11 cellular contexts compared by ENCODE assay signal in genomic region chr7:44959433-44959951, GRCh38. TPM values are rescaled to one million over a fixed set of nuclear protein-coding genes. Genes with fewer than 3 reads are reported as not detected.
DNase-seq lines count a peak whose midpoint lies in the region; ATAC-seq and TF ChIP-seq lines count a peak whose summit lies in the region.
"Had no signal": no experiment of that assay in that cellular context is flagged by ENCODE, and none has a peak within 500 bp of the region (broad histone marks: within the 10 kb centered on the region; RNA-seq: fewer than 3 reads in every experiment).

No MANE protein-coding gene starts in this region.

- H2BK120ac ChIP-seq in trophoblast cell (ENCODE audit: insufficient read depth, low read length, poor library complexity), result no peak overlapping the region

- H3K36me3 Mint-ChIP-seq in GM23338 (ENCODE audit: low read depth), result no peaks in the 10 kb centered on the region

- no peaks in the 10 kb centered on the region for H3K79me2 ChIP-seq in trophoblast cell (ENCODE audit: control insufficient read depth, insufficient read depth, low read length, poor library complexity)
- no peaks in the 10 kb centered on the region for H3K79me2 ChIP-seq in GM23338 (replicated peaks; ENCODE audit: insufficient read depth)

- H2BK12ac ChIP-seq in trophoblast cell (ENCODE audit: low read length), result no peak overlapping the region

- H3K9me3 ChIP-seq in trophoblast cell (ENCODE audit: insufficient read depth, low read depth, low read length), result peaks cover 4% of the 10 kb centered on the region

- no peaks in the 10 kb centered on the region for H3K4me1 Mint-ChIP-seq in GM23338

- no peak for TF ChIP-seq CTCF in GM23338 (conservative IDR thresholded peaks at IDR 0.05; ENCODE audit: low read depth in 2 of 2)

- no peaks in the 10 kb centered on the region for H3K79me1 ChIP-seq in trophoblast cell (ENCODE audit: low read length)

- H2AK5ac ChIP-seq in trophoblast cell (ENCODE audit: low read length), result no peak overlapping the region

- no peak overlapping the region for H3K4ac ChIP-seq in trophoblast cell (ENCODE audit: low read depth, low read length)

- DNase-seq in SKM-1 treated with dmso at 0.1 percent for 144 hours (lab: John Stamatoyannopoulos, UW; ENCODE audit: unreplicated experiment), result peak; percentile 25
- DNase-seq in SKM-1 (lab: John Stamatoyannopoulos, UW; ENCODE audit: unreplicated experiment), result no peak
- peak; percentile 22 for DNase-seq in NCI-H226
- DNase-seq in activated effector memory CD4-positive, alpha-beta T cell treated with Interleukin-2 at 50 U/mL for 16 hours, result peak; percentile 24
- peak; percentile 82 to 84 for DNase-seq in trophoblast cell
- DNase-seq in NCI-H2196 (lab: John Stamatoyannopoulos, UW; ENCODE audit: unreplicated experiment), result no peak
- DNase-seq in GM23338 (ENCODE audit: low spot score), result no peak
- DNase-seq: mesendoderm, NCI-H2029 had no signal

- no peak overlapping the region for H4K8ac ChIP-seq in trophoblast cell (ENCODE audit: low read depth, low read length)

- no peak overlapping the region for H3K14ac ChIP-seq in trophoblast cell (ENCODE audit: low read length)

- H3K9me3 Mint-ChIP-seq in GM23338, result no peaks in the 10 kb centered on the region; the same call in 2 of the 3 replicates

- H3K9me2 ChIP-seq in GM23338 (ENCODE audit: insufficient read depth), result no peaks in the 10 kb centered on the region

- no peak overlapping the region for H3K27ac Mint-ChIP-seq in GM23338

- H3K4me1 ChIP-seq in trophoblast cell (ENCODE audit: control insufficient read depth in 1 of 2, insufficient read depth in 2 of 2, low read length in 2 of 2) (no peaks in the 10 kb centered on the region), GM23338 (ENCODE audit: insufficient read depth) (no peaks in the 10 kb centered on the region)

- no CpG with 5 or more reads among the region's 8 CpGs for WGBS in trophoblast cell (ENCODE audit: extremely low coverage, insufficient coverage, insufficient read length)

- H2AFZ ChIP-seq in trophoblast cell (ENCODE audit: insufficient read depth, low read length, poor library complexity) (no peak overlapping the region), GM23338 (no peak overlapping the region)

- H3K27me3 Mint-ChIP-seq in GM23338 (ENCODE audit: insufficient read depth, low read depth, poor library complexity), result peaks cover 24% of the 10 kb centered on the region

- H4K20me1 ChIP-seq in GM23338 (replicated peaks; ENCODE audit: insufficient read depth), result no peaks in the 10 kb centered on the region

- no peak overlapping the region for H4K12ac ChIP-seq in trophoblast cell (ENCODE audit: low read depth, low read length)

- ATAC-seq in HG02678 (IDR thresholded peaks at IDR 0.05; ENCODE audit: unreplicated experiment), result no peak
- no peak for ATAC-seq in GM23338

- H3K4me3 Mint-ChIP-seq in GM23338, result no peak overlapping the region

- H3K4me3 ChIP-seq in trophoblast cell (ENCODE audit: low read depth, low read length), result no peak overlapping the region
- H3K4me3 ChIP-seq in GM23338, result no peak overlapping the region

- no peak overlapping the region for H3K9ac ChIP-seq in trophoblast cell (ENCODE audit: low read length)

- H3K27me3 ChIP-seq in trophoblast cell (ENCODE audit: insufficient read depth, low read length) (peaks cover 6% of the 10 kb centered on the region), GM23338 (ENCODE audit: insufficient read depth) (peaks cover 22% of the 10 kb centered on the region)

- H3K23ac ChIP-seq in trophoblast cell (ENCODE audit: low read length), result no peak overlapping the region

- H3K27ac ChIP-seq in trophoblast cell (ENCODE audit: low read depth, low read length) (no peak overlapping the region), GM23338 (ENCODE audit: low read depth) (no peak overlapping the region)

- H3F3A ChIP-seq in GM23338 (replicated peaks; ENCODE audit: low read depth), result 0 out of 2 replicates have a peak, but pooled peaks cover 3% of the 10 kb centered on the region

- H3K18ac ChIP-seq in trophoblast cell (ENCODE audit: low read length), result no peak overlapping the region

- H4K91ac ChIP-seq in trophoblast cell (ENCODE audit: low read depth, low read length), result no peak overlapping the region

- no peak overlapping the region for H3K4me2 ChIP-seq in trophoblast cell (ENCODE audit: low read length)
- H3K4me2 ChIP-seq in GM23338, result no peak overlapping the region

- H3K36me3 ChIP-seq in trophoblast cell (ENCODE audit: control insufficient read depth in 1 of 2, insufficient read depth in 2 of 2, low read length in 2 of 2), result no peaks in the 10 kb centered on the region
- no peaks in the 10 kb centered on the region for H3K36me3 ChIP-seq in GM23338 (ENCODE audit: insufficient read depth)

- no peak overlapping the region for H2BK5ac ChIP-seq in trophoblast cell (ENCODE audit: low read depth, low read length, poor library complexity)

TF ChIP-seq in GM23338, 12 proteins besides CTCF, POLR2A, EP300 and RAD21:
- TF ChIP-seq REST (IDR thresholded peaks at IDR 0.05; ENCODE audit: unreplicated experiment) (no peak), STAT1 (IDR thresholded peaks at IDR 0.05; ENCODE audit: unreplicated experiment) (no peak), ZNF114 (CRISPR knock-in tag; IDR thresholded peaks at IDR 0.05) (no peak), NANOG (IDR thresholded peaks at IDR 0.05; ENCODE audit: borderline replicate concordance) (no peak)
TF ChIP-seq in GM23338: peak in this region for 0.

RNA-seq across cellular contexts. Expression of gene MYO1G, which starts 19.3 kb away (rescaled TPM):
- polyA plus RNA-seq in trophoblast cell (2013), result 0.03 TPM in 2 replicates
- total RNA-seq in GM23338 (2014; rRNA removed; shearing (Covaris generic)), result 0.08 and 0.10 TPM in 2 replicates
- 0.11 and 0.31 TPM in 2 replicates for polyA plus RNA-seq in GM23338 (2016; fragmentation: Nextera tagmentation; extraction: Ambion mirVana)
- polyA plus RNA-seq: endothelial cell of umbilical vein had no signal

RNA-seq across cellular contexts. Expression of gene CCM2, which starts 40.5 kb away (rescaled TPM):
- polyA plus RNA-seq in trophoblast cell (2013), result 25.9 and 26.5 TPM in 2 replicates
- total RNA-seq in GM23338 (2014; rRNA removed; shearing (Covaris generic)), result 37.0 and 40.1 TPM in 2 replicates
- polyA plus RNA-seq in GM23338 (2016; fragmentation: Nextera tagmentation; extraction: Ambion mirVana), result 24.0 and 24.9 TPM in 2 replicates

Comparison
In these comparisons a context has a peak if more than half of its experiments do, and no peak if none do; other contexts are left out.
1. DNase-seq: peak in SKM-1 treated with dmso at 0.1 percent for 144 hours (single experiment), NCI-H226 (single experiment), activated effector memory CD4-positive, alpha-beta T cell treated with Interleukin-2 at 50 U/mL for 16 hours (single experiment) and trophoblast cell (2 of 2); none in SKM-1 (single experiment), NCI-H2196 (single experiment) and GM23338 (single experiment).